ENCODE assay signal across 11 cellular contexts in genomic region chr12:9866786-9867379, GRCh38. TPM values are rescaled to one million over a fixed set of nuclear protein-coding genes. Genes with fewer than 3 reads are reported as not detected.
DNase-seq lines count a peak whose midpoint lies in the region; ATAC-seq and TF ChIP-seq lines count a peak whose summit lies in the region.
"Had no signal": no experiment of that assay in that cellular context is flagged by ENCODE, and none has a peak within 500 bp of the region (broad histone marks: within the 10 kb centered on the region; RNA-seq: fewer than 3 reads in every experiment).

No MANE protein-coding gene starts in this region.

- intact Hi-C loops in CD4-positive, alpha-beta memory T cell (cut with micrococcal nuclease) = loop anchor here (5.0 kb wide), 1 partner anchor 745 kb away; the partner anchor contains the start of gene MAGOHB
- intact Hi-C loops in dorsolateral prefrontal cortex (cut with DNase I) = no loop called here
- intact Hi-C loops in psoas muscle (cut with DNase I) = loop anchor here in 1 of 2 donors (5.0 kb wide), 1 partner anchor 855 kb away; the partner anchor contains the start of gene YBX3

- H3K27ac ChIP-seq in CD4-positive, alpha-beta memory T cell (ENCODE audit: low read depth, low read length) = peak overlapping the region; percentile 55
- peak overlapping the region in 23 of 59 donors; percentile 3 to 87 (median 45) for H3K27ac ChIP-seq in dorsolateral prefrontal cortex
- H3K27ac ChIP-seq in psoas muscle = peak overlapping the region; percentile 51

- H3K27me3 Mint-ChIP-seq in CD4-positive, alpha-beta memory T cell = no peaks in the 10 kb centered on the region

- peaks cover 25 to 56% of the 10 kb centered on the region in 2 donors for H3K36me3 Mint-ChIP-seq in CD4-positive, alpha-beta memory T cell

- peaks cover 34% of the 10 kb centered on the region for H3K4me1 ChIP-seq in CD4-positive, alpha-beta memory T cell (ENCODE audit: insufficient read depth, low read length)
- peaks cover 13% of the 10 kb centered on the region for H3K4me1 ChIP-seq in psoas muscle

- H3K4me3 ChIP-seq in CD4-positive, alpha-beta memory T cell (ENCODE audit: low read length in 2 of 2) = peak overlapping the region; percentile 64 to 77
- H3K4me3 ChIP-seq in dorsolateral prefrontal cortex = peak overlapping the region in 50 of 59 donors; percentile 2 to 70 (median 48)
- peak overlapping the region; percentile 71 for H3K4me3 ChIP-seq in psoas muscle
- no peak overlapping the region for H3K4me3 ChIP-seq in H7 (ENCODE audit: insufficient read depth, low read depth, low read length)

- H3K36me3 ChIP-seq in CD4-positive, alpha-beta memory T cell (ENCODE audit: insufficient read depth, low read length) = no peaks in the 10 kb centered on the region
- H3K36me3 ChIP-seq in psoas muscle (ENCODE audit: insufficient read depth in 1 of 2, low read depth in 1 of 2) (no peaks in the 10 kb centered on the region), H7 (replicated peaks; ENCODE audit: control insufficient read depth, insufficient read depth, low read length) (no peaks in the 10 kb centered on the region)

- CTCF ChIA-PET in CD4-positive, alpha-beta memory T cell (lab: Charles Lee; ENCODE audit: partially characterized antibody) = interaction anchor here (1.5 to 5.4 kb wide), 5 partner anchors 52 to 125 kb away, joined by 3 to 31 read pairs (median 5); no protein-coding TSS in a partner anchor

- H3K27ac Mint-ChIP-seq in CD4-positive, alpha-beta memory T cell = peak overlapping the region; percentile 86 to 92 (median 88)

- TF ChIP-seq CTCF in dorsolateral prefrontal cortex (IDR thresholded peaks at IDR 0.05 in 54 of 56, conservative IDR thresholded peaks at IDR 0.05 in 2 of 56; ENCODE audit: low read depth in 1 of 56, partially characterized antibody in 56 of 56) (no peak), psoas muscle (IDR thresholded peaks at IDR 0.05) (no peak)

- peaks cover 3 to 19% (median 14%) of the 10 kb centered on the region in 8 donors for H3K9me3 Mint-ChIP-seq in CD4-positive, alpha-beta memory T cell

- WGBS in psoas muscle, 3 donors = 41 to 61% (median 51%) methylated on average over 5 of the region's 5 CpGs

- peak overlapping the region; percentile 90 to 98 (median 94) for H3K4me3 Mint-ChIP-seq in CD4-positive, alpha-beta memory T cell

- no peak for ATAC-seq in psoas muscle
- ATAC-seq in GM18868 (IDR thresholded peaks at IDR 0.05; ENCODE audit: unreplicated experiment) = no peak
- ATAC-seq in GM19328 (IDR thresholded peaks at IDR 0.05; ENCODE audit: unreplicated experiment) = no peak
- ATAC-seq in GM18502 (IDR thresholded peaks at IDR 0.05; ENCODE audit: poor library complexity, unreplicated experiment) = no peak

- no peak for DNase-seq in CD4-positive, alpha-beta memory T cell
- DNase-seq in M059J (ENCODE audit: low read depth) (peak; percentile 5), dorsolateral prefrontal cortex (no peak), psoas muscle (no peak), H7 (no peak)
- DNase-seq: GF-D8, substantia nigra had no signal

- H3K4me1 Mint-ChIP-seq in CD4-positive, alpha-beta memory T cell = peaks cover 18 to 51% (median 38%) of the 10 kb centered on the region in 4 donors

- no peaks in the 10 kb centered on the region for H3K27me3 ChIP-seq in CD4-positive, alpha-beta memory T cell (ENCODE audit: insufficient read depth, low read length)
- H3K27me3 ChIP-seq in dorsolateral prefrontal cortex (no peaks in the 10 kb centered on the region), psoas muscle (ENCODE audit: insufficient read depth in 3 of 3, low read length in 2 of 3) (no peaks in the 10 kb centered on the region), H7 (ENCODE audit: control insufficient read depth, insufficient read depth, low read length) (no peaks in the 10 kb centered on the region)

- H3K9me3 ChIP-seq in CD4-positive, alpha-beta memory T cell (ENCODE audit: control insufficient read depth in 1 of 2, low read length in 2 of 2) = no peaks in the 10 kb centered on the region
- H3K9me3 ChIP-seq in psoas muscle = no peaks in the 10 kb centered on the region

- POLR2A ChIA-PET in CD4-positive, alpha-beta memory T cell (lab: Charles Lee; ENCODE audit: partially characterized antibody) = interaction anchor here (0.7 to 5.0 kb wide), 11 partner anchors 9 to 346 kb away, joined by 3 to 63 read pairs (median 6); partner anchors contain the start of genes CD69 and GABARAPL1

RNA-seq across cellular contexts. Expression of gene CLEC2B, which starts 2.3 kb away (rescaled TPM):
- 10 to 100 TPM; 72.5 to 74.6 TPM for total RNA-seq in CD4-positive, alpha-beta memory T cell
- polyA plus RNA-seq in CD4-positive, alpha-beta memory T cell = 10 to 100 TPM; 42.2 to 79.8 TPM
- 34.4 and 45.5 TPM in 2 replicates for total RNA-seq in M059J (2014; rRNA removed; shearing (Covaris generic))
- total RNA-seq in dorsolateral prefrontal cortex (10 to 100 TPM in 5 of 120 experiments, 1 to 10 TPM in 114, under 1 TPM in 1; 0.60 to 13.2 (median 3.9) TPM), psoas muscle (10 to 100 TPM in 2 of 4 donors, 1 to 10 TPM in 2; 5.5 to 24.9 (median 10.5) TPM)
- 10 to 100 TPM in 2 of 3 donors, 1 to 10 TPM in 1; 7.8 to 17.3 (median 13.1) TPM for polyA plus RNA-seq in psoas muscle
- 0.18 TPM in 1 of 2 replicates, not detected in the other for total RNA-seq in H7 (2014; rRNA removed; shearing (Covaris generic))

RNA-seq across cellular contexts. Expression of gene KLRF2, which starts 14.4 kb away (rescaled TPM):
- not detected for total RNA-seq in CD4-positive, alpha-beta memory T cell
- polyA plus RNA-seq in CD4-positive, alpha-beta memory T cell = not detected
- not detected in 2 replicates for total RNA-seq in M059J (2014; rRNA removed; shearing (Covaris generic))
- total RNA-seq in dorsolateral prefrontal cortex (not detected), psoas muscle (not detected)
- polyA plus RNA-seq in psoas muscle = not detected
- total RNA-seq in H7 (2014; rRNA removed; shearing (Covaris generic)) = not detected in 2 replicates
- total RNA-seq: pulmonary artery endothelial cell had no signal

RNA-seq across cellular contexts. Expression of gene KLRF1, which starts 39.6 kb away (rescaled TPM):
- under 1 TPM; 0.28 to 0.49 TPM for total RNA-seq in CD4-positive, alpha-beta memory T cell
- 1 to 10 TPM in 1 of 2 donors, under 1 TPM in 1; 0.30 to 1.1 TPM for polyA plus RNA-seq in CD4-positive, alpha-beta memory T cell
- total RNA-seq in M059J (2014; rRNA removed; shearing (Covaris generic)) = 0.69 and 0.98 TPM in 2 replicates
- total RNA-seq in dorsolateral prefrontal cortex (1 to 10 TPM in 4 of 120 experiments, under 1 TPM in 13, not detected in 103; 0.36 to 1.8 (median 0.78) TPM), psoas muscle (under 1 TPM in 1 of 4 donors, not detected in 3; 0.49 TPM)
- polyA plus RNA-seq in psoas muscle = under 1 TPM; 0.09 to 0.17 (median 0.12) TPM
- total RNA-seq in H7 (2014; rRNA removed; shearing (Covaris generic)) = 0.42 TPM in 1 of 2 replicates, not detected in the other
